Comparison of ENCODE assay signal across 20 cellular contexts in the genomic region with DNA sequence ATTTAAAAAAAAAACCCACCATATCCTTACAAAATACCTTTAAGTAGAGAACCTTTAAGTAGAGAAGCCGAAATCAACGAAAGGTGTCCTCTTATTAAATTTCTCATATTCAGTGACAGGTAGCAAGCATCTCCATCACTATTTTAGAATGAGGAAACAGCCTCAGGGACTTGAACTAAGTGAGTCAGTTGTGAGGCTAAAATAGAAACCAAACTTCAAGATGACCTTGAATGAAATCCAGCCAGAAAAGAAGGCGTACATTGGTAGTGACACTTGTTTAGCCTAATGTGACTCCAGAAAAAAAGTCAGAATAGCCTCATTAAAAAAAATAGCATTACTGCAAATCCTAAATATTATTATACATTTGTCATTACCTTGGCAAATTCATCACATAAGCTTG. TPM values are rescaled to one million over a fixed set of nuclear protein-coding genes. Genes with fewer than 3 reads are reported as not detected.
DNase-seq lines count a peak whose midpoint lies in the region; FAIRE-seq and TF ChIP-seq lines count a peak whose summit lies in the region.
"Had no signal": no experiment of that assay in that cellular context is flagged by ENCODE, and none has a peak within 500 bp of the region (broad histone marks: within the 10 kb centered on the region; RNA-seq: fewer than 3 reads in every experiment).

No MANE protein-coding gene starts in this region.

- no peaks in the 10 kb centered on the region for H3K36me3 ChIP-seq in OCI-LY7 (ENCODE audit: insufficient read depth, low read length)

- H3K9me3 Mint-ChIP-seq in type B pancreatic cell = no peaks in the 10 kb centered on the region
- H3K9me3 Mint-ChIP-seq: CD8-positive, alpha-beta T cell; H9; IgD-negative memory B cell had no signal

- no TSS peak for BruUV-seq in OCI-LY7 (replicated peaks; lab: Mats Ljungman, UMichigan)

- no peaks in the 10 kb centered on the region for H4K20me1 ChIP-seq in OCI-LY7 (ENCODE audit: insufficient read depth, low read length)

- TF ChIP-seq CTCF in OCI-LY7 (conservative IDR thresholded peaks at IDR 0.05; ENCODE audit: low read length) (no peak), type B pancreatic cell (conservative IDR thresholded peaks at IDR 0.05) (no peak)

- no peak overlapping the region for H3K4me3 ChIP-seq in OCI-LY7 (ENCODE audit: low read depth, low read length, poor library complexity, severe bottlenecking)
- H3K4me3 ChIP-seq: GM23248 had no signal

- H3K9me2 ChIP-seq in OCI-LY7 (ENCODE audit: insufficient read depth, low read length) = no peaks in the 10 kb centered on the region

- no peaks in the 10 kb centered on the region for H3K36me3 Mint-ChIP-seq in type B pancreatic cell
- H3K36me3 Mint-ChIP-seq: CD14-positive monocyte; CD8-positive, alpha-beta T cell had no signal

- no peak for TF ChIP-seq POLR2A in GM12892 (IDR thresholded peaks at IDR 0.05; ENCODE audit: low read depth, low read length)

- CTCF ChIA-PET in OCI-LY7 (lab: Charles Lee; ENCODE audit: unreplicated experiment) = no interaction called here

- no peaks in the 10 kb centered on the region for H3K27me3 Mint-ChIP-seq in type B pancreatic cell
- H3K27me3 Mint-ChIP-seq: IgD-negative memory B cell had no signal

- intact Hi-C loops in OCI-LY7 (cut with micrococcal nuclease; ENCODE audit: unreplicated experiment) = no loop called here

- no peaks in the 10 kb centered on the region for H3K79me2 ChIP-seq in OCI-LY7 (ENCODE audit: insufficient read depth, low read depth, low read length)

- H3K27ac ChIP-seq in OCI-LY7 (ENCODE audit: low read depth, low read length, poor library complexity, severe bottlenecking) = no peak overlapping the region
- H3K27ac ChIP-seq: 22Rv1, GM23248 had no signal

- no peaks in the 10 kb centered on the region for H3K9me3 ChIP-seq in OCI-LY7 (ENCODE audit: low read length)

- FAIRE-seq in GM12892 (lab: Jason Lieb, UNC) = peak; percentile 40
- FAIRE-seq: D721Med had no signal

- H3K4me2 ChIP-seq in OCI-LY7 (ENCODE audit: low read length) = peak overlapping the region; percentile 18

- 0 out of 2 replicates have a peak overlapping the region, but pooled peaks have one; percentile 12 for H2AFZ ChIP-seq in OCI-LY7 (ENCODE audit: low read length)
- H2AFZ ChIP-seq: GM23248 had no signal

- POLR2A ChIA-PET in OCI-LY7 (lab: Charles Lee) = interaction anchor here (1.5 to 8.2 kb wide), 5 partner anchors 11 to 59 kb away, joined by 3 to 54 read pairs (median 19); partner anchors contain the start of gene RGS16

- DNase-seq in NCI-H1694 treated with DMSO at 0.1 percent for 48 hours (lab: John Stamatoyannopoulos, UW) = peak; percentile 13
- DNase-seq in NCI-H1694 (lab: John Stamatoyannopoulos, UW) = no peak
- no peak for DNase-seq in GM12892 (ENCODE audit: insufficient read length)
- no peak for DNase-seq in OCI-LY7 (ENCODE audit: low spot score)
- DNase-seq in type B pancreatic cell (ENCODE audit: extremely low spot score, unreplicated experiment) = no peak
- no peak for DNase-seq in NCI-H2196 (lab: John Stamatoyannopoulos, UW; ENCODE audit: unreplicated experiment)
- no peak for DNase-seq in amniotic stem cell (lab: John Stamatoyannopoulos, UW)
- DNase-seq: CD8-positive, alpha-beta T cell; COR-L47; DMS153; DMS79 treated with DMSO at 0.1 percent for 48 hours; GDM1; GM23248; H9 had no signal

- H3K4me3 Mint-ChIP-seq in type B pancreatic cell = no peak overlapping the region
- H3K4me3 Mint-ChIP-seq: CD14-positive monocyte; CD8-positive, alpha-beta T cell; H9; IgD-negative memory B cell had no signal

- peaks cover 35% of the 10 kb centered on the region for H3K4me1 Mint-ChIP-seq in type B pancreatic cell (ENCODE audit: unreplicated experiment)
- H3K4me1 Mint-ChIP-seq: CD14-positive monocyte had no signal

- H3K4me1 ChIP-seq in OCI-LY7 (ENCODE audit: insufficient read depth, low read length, poor library complexity, severe bottlenecking) = peaks cover 41% of the 10 kb centered on the region

- peak overlapping the region; percentile 20 for H3K27ac Mint-ChIP-seq in type B pancreatic cell
- H3K27ac Mint-ChIP-seq: CD14-positive monocyte; CD8-positive, alpha-beta T cell; H9; IgD-negative memory B cell had no signal

RNA-seq across cellular contexts. Expression of gene RGS8, which starts 20.1 kb away (rescaled TPM):
- 0.08 TPM for polyA plus RNA-seq in GM12892 (2012; ENCODE audit: missing spikeins)
- total RNA-seq in OCI-LY7 (2014; rRNA removed; shearing (Covaris generic)) = 0.10 TPM in 1 of 2 replicates, not detected in the other
- total RNA-seq in OCI-LY7 (2022) (0.31 and 1.2 TPM in 2 replicates), type B pancreatic cell (ENCODE audit: low replicate concordance) (0.33 and 1.1 TPM in 2 replicates)
- total RNA-seq: A673; CD8-positive, alpha-beta T cell; GM23248; H9 had no signal
- polyA plus RNA-seq: BJ, CD14-positive monocyte, GM23248, IgD-negative memory B cell had no signal
